ENCODE assay signal across 32 cellular contexts in genomic region chr6:34809914-34810882, GRCh38. TPM values are rescaled to one million over a fixed set of nuclear protein-coding genes. Genes with fewer than 3 reads are reported as not detected.
DNase-seq lines count a peak whose midpoint lies in the region; ATAC-seq, FAIRE-seq and TF ChIP-seq lines count a peak whose summit lies in the region.
"Had no signal": no experiment of that assay in that cellular context is flagged by ENCODE, and none has a peak within 500 bp of the region (broad histone marks: within the 10 kb centered on the region; RNA-seq: fewer than 3 reads in every experiment).

No MANE protein-coding gene starts in this region.

- TF ChIP-seq POLR2A in thyroid gland (IDR thresholded peaks at IDR 0.05): no peak

- POLR2A ChIA-PET in activated CD4-positive, alpha-beta T cell treated with anti-CD3 and anti-CD28 coated beads, Interleukin-2, amount 10 ng/mL, durations not matched to agents 7 days and 5 days (lab: Charles Lee): no interaction called here

- TF ChIP-seq CTCF in OCI-LY3 (IDR thresholded peaks at IDR 0.05; ENCODE audit: low read depth, low read length) (no peak), bronchial epithelial cell (IDR thresholded peaks at IDR 0.05; ENCODE audit: insufficient read depth, low read length, severe bottlenecking) (no peak), thyroid gland (IDR thresholded peaks at IDR 0.05) (no peak)

- no peaks in the 10 kb centered on the region for H3K27me3 ChIP-seq in OCI-LY3 (ENCODE audit: low read depth, low read length)
- no peaks in the 10 kb centered on the region for H3K27me3 ChIP-seq in bronchial epithelial cell (ENCODE audit: control insufficient read depth, insufficient read depth, low read length)
- no peaks in the 10 kb centered on the region for H3K27me3 ChIP-seq in thyroid gland
- H3K27me3 ChIP-seq: breast epithelium, colonic mucosa, esophagus muscularis mucosa, left lung, MG63, neutrophil, sigmoid colon, upper lobe of left lung had no signal

- H3K79me2 ChIP-seq in OCI-LY3 (ENCODE audit: low read length): peaks cover 48% of the 10 kb centered on the region

- H3K9me3 ChIP-seq in OCI-LY3 (ENCODE audit: insufficient read depth, low read length): no peaks in the 10 kb centered on the region
- H3K9me3 ChIP-seq in thyroid gland: no peaks in the 10 kb centered on the region
- H3K9me3 ChIP-seq: breast epithelium, colonic mucosa, esophagus muscularis mucosa, left lung, MG63, neutrophil, prostate gland, sigmoid colon, upper lobe of left lung had no signal

- no peak overlapping the region for H3K4me3 Mint-ChIP-seq in activated CD4-positive, alpha-beta T cell treated with anti-CD3 and anti-CD28 coated beads, Interleukin-2, amount 10 ng/mL, durations not matched to agents 7 days and 5 days
- H3K4me3 Mint-ChIP-seq: B cell; CD8-positive, alpha-beta memory T cell; effector memory CD8-positive, alpha-beta T cell; stimulated activated memory B cell treated with anti-CD40 and anti-IgM and Interleukin-4, amounts not matched to agents 10 μg/mL and 1 μg/mL and 100 μg/mL, for 72 hours had no signal

- H3K4me1 ChIP-seq in OCI-LY3 (ENCODE audit: low read length): peaks cover 21% of the 10 kb centered on the region
- H3K4me1 ChIP-seq in thyroid gland: peaks cover 0 to 4% of the 10 kb centered on the region in 2 donors
- H3K4me1 ChIP-seq: breast epithelium, colonic mucosa, left lung, prostate gland, sigmoid colon, upper lobe of left lung had no signal

- H3K4me1 Mint-ChIP-seq in activated CD4-positive, alpha-beta T cell treated with anti-CD3 and anti-CD28 coated beads, Interleukin-2, amount 10 ng/mL, durations not matched to agents 7 days and 5 days: peaks cover 9% of the 10 kb centered on the region

- no peaks in the 10 kb centered on the region for H3K9me3 Mint-ChIP-seq in activated CD4-positive, alpha-beta T cell treated with anti-CD3 and anti-CD28 coated beads, Interleukin-2, amount 10 ng/mL, durations not matched to agents 7 days and 5 days
- H3K9me3 Mint-ChIP-seq: activated T-cell treated with anti-CD3 and anti-CD28 coated beads, Interleukin-2, amount 50 U/mL, for 72 hours; CD8-positive, alpha-beta memory T cell; effector memory CD8-positive, alpha-beta T cell; stimulated activated memory B cell treated with anti-CD40 and anti-IgM and Interleukin-4, amounts not matched to agents 10 μg/mL and 1 μg/mL and 100 μg/mL, for 72 hours had no signal

- no peaks in the 10 kb centered on the region for H3K36me3 ChIP-seq in OCI-LY3 (replicated peaks; ENCODE audit: low read depth, low read length)
- H3K36me3 ChIP-seq in bronchial epithelial cell (ENCODE audit: control insufficient read depth, insufficient read depth, low read length): no peaks in the 10 kb centered on the region
- no peaks in the 10 kb centered on the region for H3K36me3 ChIP-seq in thyroid gland
- H3K36me3 ChIP-seq: breast epithelium, colonic mucosa, esophagus muscularis mucosa, left lung, neutrophil, prostate gland, sigmoid colon, upper lobe of left lung had no signal

- CTCF ChIA-PET in activated CD4-positive, alpha-beta T cell treated with anti-CD3 and anti-CD28 coated beads, Interleukin-2, amount 10 ng/mL, durations not matched to agents 7 days and 5 days (lab: Charles Lee): no interaction called here

- peak; percentile 25 for DNase-seq in A172 (ENCODE audit: low spot score)
- peak; percentile 65 for DNase-seq in bronchial epithelial cell (ENCODE audit: low read depth)
- no peak for DNase-seq in activated CD4-positive, alpha-beta T cell treated with anti-CD3 and anti-CD28 coated beads, Interleukin-2, amount 50 U/mL, for 4 hours
- no peak for DNase-seq in activated CD4-positive, alpha-beta T cell treated with anti-CD3 and anti-CD28 coated beads, Interleukin-2, amount 10 ng/mL, durations not matched to agents 7 days and 5 days
- DNase-seq in thyroid gland: no peak
- DNase-seq in NCI-H1417 treated with DMSO at 0.1 percent for 48 hours (lab: John Stamatoyannopoulos, UW): no peak
- DNase-seq: activated naive CD4-positive, alpha-beta T cell treated with Interleukin-2 at 50 U/mL for 16 hours; activated T-cell treated with anti-CD3 and anti-CD28 coated beads, Interleukin-2, amount 50 U/mL, for 72 hours; CD8-positive, alpha-beta memory T cell; colonic mucosa; DMS153; effector memory CD8-positive, alpha-beta T cell; foreskin melanocyte; left lung; MG63; NCI-H1436 treated with DMSO at 0.1 percent for 48 hours; NCI-H2107; NCI-H446 treated with DMSO at 0.1 percent for 48 hours; NCI-H82; SHP77; sigmoid colon; stimulated activated CD4-positive, alpha-beta T cell treated with anti-CD3 and anti-CD28 coated beads, Interleukin-4, amount 100 ng/mL, for 4 hours; substantia nigra; upper lobe of left lung had no signal

- H3K4me2 ChIP-seq in OCI-LY3 (ENCODE audit: low read length): peak overlapping the region; percentile 91

- H3K36me3 Mint-ChIP-seq in activated CD4-positive, alpha-beta T cell treated with anti-CD3 and anti-CD28 coated beads, Interleukin-2, amount 10 ng/mL, durations not matched to agents 7 days and 5 days (ENCODE audit: low read depth): no peaks in the 10 kb centered on the region
- H3K36me3 Mint-ChIP-seq: CD8-positive, alpha-beta memory T cell; stimulated activated memory B cell treated with anti-CD40 and anti-IgM and Interleukin-4, amounts not matched to agents 10 μg/mL and 1 μg/mL and 100 μg/mL, for 72 hours had no signal

- H2AFZ ChIP-seq in OCI-LY3 (ENCODE audit: low read depth, low read length): no peak overlapping the region

- H3K27ac Mint-ChIP-seq in activated CD4-positive, alpha-beta T cell treated with anti-CD3 and anti-CD28 coated beads, Interleukin-2, amount 10 ng/mL, durations not matched to agents 7 days and 5 days: no peak overlapping the region
- H3K27ac Mint-ChIP-seq: activated T-cell treated with anti-CD3 and anti-CD28 coated beads, Interleukin-2, amount 50 U/mL, for 72 hours; B cell; CD8-positive, alpha-beta memory T cell; effector memory CD8-positive, alpha-beta T cell had no signal

- H4K20me1 ChIP-seq in OCI-LY3 (ENCODE audit: insufficient read depth, low read length): no peaks in the 10 kb centered on the region

- 94 to 95% methylated on average over 10 of the region's 10 CpGs for WGBS in thyroid gland, 2 donors

- no peak for FAIRE-seq in bronchial epithelial cell (lab: Jason Lieb, UNC)

- H3K27me3 Mint-ChIP-seq in activated CD4-positive, alpha-beta T cell treated with anti-CD3 and anti-CD28 coated beads, Interleukin-2, amount 10 ng/mL, durations not matched to agents 7 days and 5 days: no peaks in the 10 kb centered on the region
- H3K27me3 Mint-ChIP-seq: B cell; CD8-positive, alpha-beta memory T cell; effector memory CD8-positive, alpha-beta T cell; stimulated activated memory B cell treated with anti-CD40 and anti-IgM and Interleukin-4, amounts not matched to agents 10 μg/mL and 1 μg/mL and 100 μg/mL, for 72 hours had no signal

- peak overlapping the region; percentile 56 for H3K4me3 ChIP-seq in OCI-LY3 (ENCODE audit: low read length)
- no peak overlapping the region for H3K4me3 ChIP-seq in bronchial epithelial cell (ENCODE audit: low read depth, low read length)
- H3K4me3 ChIP-seq in thyroid gland (replicated peaks in 1 of 3): no peak overlapping the region
- H3K4me3 ChIP-seq: breast epithelium, colonic mucosa, esophagus muscularis mucosa, left lung, MG63, prostate gland, sigmoid colon, upper lobe of left lung had no signal

- H3K27ac ChIP-seq in OCI-LY3 (ENCODE audit: low read length): peak overlapping the region; percentile 69; the same call in 1 of the 2 replicates
- no peak overlapping the region for H3K27ac ChIP-seq in thyroid gland
- H3K27ac ChIP-seq: breast epithelium, colonic mucosa, esophagus muscularis mucosa, left lung, neutrophil, prostate gland, sigmoid colon, upper lobe of left lung had no signal

- intact Hi-C loops in thyroid gland (cut with DNase I): no loop called here

- no peak overlapping the region for H3K9ac ChIP-seq in OCI-LY3 (ENCODE audit: low read length)

- peak; percentile 12 for ATAC-seq in GM21825 (IDR thresholded peaks at IDR 0.05; ENCODE audit: unreplicated experiment)

RNA-seq across cellular contexts. Expression of gene BLTP3A, which starts 18.3 kb away (rescaled TPM):
- total RNA-seq in A172 (2014; rRNA removed; shearing (Covaris generic)): 5.4 and 6.5 TPM in 2 replicates
- total RNA-seq in bronchial epithelial cell: 7.8 and 8.2 TPM in 2 replicates
- total RNA-seq in activated CD4-positive, alpha-beta T cell treated with anti-CD3 and anti-CD28 coated beads, Interleukin-2, amount 10 ng/mL, durations not matched to agents 7 days and 5 days: 10 to 100 TPM; 11.4 to 13.8 TPM
- total RNA-seq in thyroid gland: 10 to 100 TPM; 12.6 to 19.5 (median 16.1) TPM

RNA-seq across cellular contexts. Expression of gene SNRPC, which starts 52.9 kb away (rescaled TPM):
- total RNA-seq in A172 (2014; rRNA removed; shearing (Covaris generic)): 145 and 195 TPM in 2 replicates
- total RNA-seq in bronchial epithelial cell (46.6 and 62.6 TPM in 2 replicates), thyroid gland (100 to 1,000 TPM in 1 of 4 donors, 10 to 100 TPM in 3; 54.9 to 107 (median 62.9) TPM)
- 100 to 1,000 TPM; 124 to 146 TPM for total RNA-seq in activated CD4-positive, alpha-beta T cell treated with anti-CD3 and anti-CD28 coated beads, Interleukin-2, amount 10 ng/mL, durations not matched to agents 7 days and 5 days

Comparison
In these comparisons a context has a peak if more than half of its experiments do, and no peak if none do; other contexts are left out.
1. DNase-seq: peak in A172 (single experiment) and bronchial epithelial cell (single experiment); none in activated CD4-positive, alpha-beta T cell treated with anti-CD3 and anti-CD28 coated beads, Interleukin-2, amount 50 U/mL, for 4 hours (0 of 2), activated CD4-positive, alpha-beta T cell treated with anti-CD3 and anti-CD28 coated beads, Interleukin-2, amount 10 ng/mL, durations not matched to agents 7 days and 5 days (single experiment), thyroid gland (0 of 2) and NCI-H1417 treated with DMSO at 0.1 percent for 48 hours (single experiment).